12 cellular contexts compared by ENCODE assay signal in genomic region chr11:27721505-27722116, GRCh38. TPM values are rescaled to one million over a fixed set of nuclear protein-coding genes. Genes with fewer than 3 reads are reported as not detected.
A peak's percentile ranks its signal among the peaks of the same experiment; 100 is the strongest.
DNase-seq lines count a peak whose midpoint lies in the region; ATAC-seq and TF ChIP-seq lines count a peak whose summit lies in the region.
"Had no signal": no experiment of that assay in that cellular context is flagged by ENCODE, and none has a peak within 500 bp of the region (broad histone marks: within the 10 kb centered on the region; RNA-seq: fewer than 3 reads in every experiment).

No MANE protein-coding gene starts in this region.

- TF ChIP-seq POLR2A in breast epithelium (IDR thresholded peaks at IDR 0.05), result no peak

- peaks cover 11% of the 10 kb centered on the region for H3K9me3 Mint-ChIP-seq in activated T-helper 2 cell treated with anti-CD3 and anti-CD28 coated beads, Interferon-gamma antibody, Interleukin-2, Interleukin-4, amounts not matched to agents 10 μg/mL and 5 μg/mL and 100 μg/mL, durations not matched to agents 14 hours and 24 hours and 36 hours

- no peak for ATAC-seq in lower lobe of right lung
- ATAC-seq in HG02884 (IDR thresholded peaks at IDR 0.05; ENCODE audit: unreplicated experiment), result no peak

- H3K27ac ChIP-seq in ACC112 (ENCODE audit: low read depth, low read length), result no peak overlapping the region
- H3K27ac ChIP-seq in breast epithelium, result no peak overlapping the region
- H3K27ac ChIP-seq in lower lobe of right lung, result no peak overlapping the region
- no peak overlapping the region for H3K27ac ChIP-seq in right atrium auricular region

- H3K36me3 ChIP-seq in ACC112 (ENCODE audit: insufficient read depth, low read length) (no peaks in the 10 kb centered on the region), H7 (replicated peaks; ENCODE audit: control insufficient read depth, insufficient read depth, low read length) (no peaks in the 10 kb centered on the region), breast epithelium (no peaks in the 10 kb centered on the region), lower lobe of right lung (no peaks in the 10 kb centered on the region), right atrium auricular region (no peaks in the 10 kb centered on the region)
- H3K36me3 ChIP-seq: HAP-1 had no signal

- H3K9me3 ChIP-seq in breast epithelium, result no peaks in the 10 kb centered on the region
- H3K9me3 ChIP-seq in lower lobe of right lung, result no peaks in the 10 kb centered on the region
- no peaks in the 10 kb centered on the region for H3K9me3 ChIP-seq in right atrium auricular region
- H3K9me3 ChIP-seq: HAP-1 had no signal

- no peak overlapping the region for H2AFZ ChIP-seq in ACC112 (ENCODE audit: low read length, unreplicated experiment)

- peaks cover 61% of the 10 kb centered on the region for H3K27me3 ChIP-seq in ACC112 (ENCODE audit: insufficient read depth, low read length)
- peaks cover 56% of the 10 kb centered on the region for H3K27me3 ChIP-seq in H7 (ENCODE audit: control insufficient read depth, insufficient read depth, low read length)
- peaks cover 0 to 51% of the 10 kb centered on the region in 2 donors for H3K27me3 ChIP-seq in breast epithelium
- peaks cover 82% of the 10 kb centered on the region for H3K27me3 ChIP-seq in lower lobe of right lung (ENCODE audit: low read depth)
- peaks cover 11 to 38% of the 10 kb centered on the region in 2 donors for H3K27me3 ChIP-seq in right atrium auricular region

- intact Hi-C loops in breast epithelium (cut with DNase I; ENCODE audit: low total_unique reads) (no loop called here), lower lobe of right lung (cut with DNase I) (no loop called here)
- intact Hi-C loops in activated T-helper 2 cell treated with anti-CD3 and anti-CD28 coated beads, Interferon-gamma antibody, Interleukin-2, Interleukin-4, amounts not matched to agents 10 μg/mL and 5 μg/mL and 100 μg/mL, durations not matched to agents 14 hours and 24 hours and 36 hours (cut with micrococcal nuclease), result loop anchor here (2.0 kb wide), 1 partner anchor 23 kb away; no protein-coding TSS in a partner anchor

- H3K79me2 ChIP-seq in ACC112 (ENCODE audit: control insufficient read depth, insufficient read depth, low read length, unreplicated experiment), result no peaks in the 10 kb centered on the region

- no peak overlapping the region for H3K4me3 Mint-ChIP-seq in activated T-helper 2 cell treated with anti-CD3 and anti-CD28 coated beads, Interferon-gamma antibody, Interleukin-2, Interleukin-4, amounts not matched to agents 10 μg/mL and 5 μg/mL and 100 μg/mL, durations not matched to agents 14 hours and 24 hours and 36 hours (ENCODE audit: low read depth)
- H3K4me3 Mint-ChIP-seq: central memory CD8-positive, alpha-beta T cell had no signal

- H3K36me3 Mint-ChIP-seq in activated T-helper 2 cell treated with anti-CD3 and anti-CD28 coated beads, Interferon-gamma antibody, Interleukin-2, Interleukin-4, amounts not matched to agents 10 μg/mL and 5 μg/mL and 100 μg/mL, durations not matched to agents 14 hours and 24 hours and 36 hours (ENCODE audit: low read depth), result no peaks in the 10 kb centered on the region

- TF ChIP-seq CTCF in breast epithelium (IDR thresholded peaks at IDR 0.05) (no peak), lower lobe of right lung (IDR thresholded peaks at IDR 0.05) (no peak), right atrium auricular region (IDR thresholded peaks at IDR 0.05) (no peak)

- peaks cover 9% of the 10 kb centered on the region for H3K4me1 ChIP-seq in ACC112 (ENCODE audit: control insufficient read depth, insufficient read depth, low read length, unreplicated experiment)
- peaks cover 0 to 8% of the 10 kb centered on the region in 2 donors for H3K4me1 ChIP-seq in breast epithelium
- peaks cover 10% of the 10 kb centered on the region for H3K4me1 ChIP-seq in lower lobe of right lung
- H3K4me1 ChIP-seq in right atrium auricular region, result peaks cover 0 to 38% of the 10 kb centered on the region in 2 donors
- H3K4me1 ChIP-seq: HAP-1 had no signal

- H3K27me3 Mint-ChIP-seq in activated T-helper 2 cell treated with anti-CD3 and anti-CD28 coated beads, Interferon-gamma antibody, Interleukin-2, Interleukin-4, amounts not matched to agents 10 μg/mL and 5 μg/mL and 100 μg/mL, durations not matched to agents 14 hours and 24 hours and 36 hours (ENCODE audit: low read depth), result peaks cover 57% of the 10 kb centered on the region

- peak overlapping the region; percentile 80 for H3K4me3 ChIP-seq in ACC112 (ENCODE audit: low read depth, low read length)
- H3K4me3 ChIP-seq in H7 (ENCODE audit: insufficient read depth, low read depth, low read length), result peak overlapping the region; percentile 66
- peak overlapping the region in 2 of 3 donors; percentile 40 to 53 for H3K4me3 ChIP-seq in breast epithelium
- peak overlapping the region; percentile 17 for H3K4me3 ChIP-seq in lower lobe of right lung
- peak overlapping the region in 1 of 2 donors; percentile 44 for H3K4me3 ChIP-seq in right atrium auricular region
- H3K4me3 ChIP-seq: HAP-1 had no signal

- H3K27ac Mint-ChIP-seq in activated T-helper 2 cell treated with anti-CD3 and anti-CD28 coated beads, Interferon-gamma antibody, Interleukin-2, Interleukin-4, amounts not matched to agents 10 μg/mL and 5 μg/mL and 100 μg/mL, durations not matched to agents 14 hours and 24 hours and 36 hours, result no peak overlapping the region

- DNase-seq in H7 (no peak), breast epithelium (ENCODE audit: low spot score in 2 of 2) (no peak), lower lobe of right lung (no peak), right atrium auricular region (ENCODE audit: low spot score) (no peak), HCEC 1CT (no peak)
- no peak for DNase-seq in activated T-helper 2 cell treated with anti-CD3 and anti-CD28 coated beads, Interferon-gamma antibody, Interleukin-2, Interleukin-4, amounts not matched to agents 10 μg/mL and 5 μg/mL and 100 μg/mL, durations not matched to agents 14 hours and 24 hours and 36 hours (ENCODE audit: low spot score)
- DNase-seq: NCI-H2029 had no signal

- peaks cover 3% of the 10 kb centered on the region for H3K4me1 Mint-ChIP-seq in activated T-helper 2 cell treated with anti-CD3 and anti-CD28 coated beads, Interferon-gamma antibody, Interleukin-2, Interleukin-4, amounts not matched to agents 10 μg/mL and 5 μg/mL and 100 μg/mL, durations not matched to agents 14 hours and 24 hours and 36 hours (ENCODE audit: low read depth)
- H3K4me1 Mint-ChIP-seq: central memory CD8-positive, alpha-beta T cell had no signal

RNA-seq across cellular contexts. Expression of gene BDNF, which starts 21.4 kb away (rescaled TPM):
- total RNA-seq in H7 (2014; rRNA removed; shearing (Covaris generic)), result 2.2 and 2.9 TPM in 2 replicates
- total RNA-seq in breast epithelium, result under 1 TPM in 2 of 3 donors, not detected in 1; 0.44 to 0.66 TPM
- 3.4 TPM for total RNA-seq in lower lobe of right lung
- not detected in 2 replicates for total RNA-seq in activated T-helper 2 cell treated with anti-CD3 and anti-CD28 coated beads, Interferon-gamma antibody, Interleukin-2, Interleukin-4, amounts not matched to agents 10 μg/mL and 5 μg/mL and 100 μg/mL, durations not matched to agents 14 hours and 24 hours and 36 hours
- total RNA-seq in right atrium auricular region, result under 1 TPM in 1 of 2 donors, not detected in 1; 0.20 TPM
- total RNA-seq: activated CD8-positive, alpha-beta memory T cell treated with anti-CD3 and anti-CD28 coated beads for 36 hours had no signal
